20 cellular contexts compared by ENCODE assay signal in genomic region chr6:31892821-31893220, GRCh38. TPM values are rescaled to one million over a fixed set of nuclear protein-coding genes. Genes with fewer than 3 reads are reported as not detected.
DNase-seq lines count a peak whose midpoint lies in the region; ATAC-seq, FAIRE-seq and TF ChIP-seq lines count a peak whose summit lies in the region.
"Had no signal": no experiment of that assay in that cellular context is flagged by ENCODE, and none has a peak within 500 bp of the region (broad histone marks: within the 10 kb centered on the region; RNA-seq: fewer than 3 reads in every experiment).

No MANE protein-coding gene starts in this region.

- H3K4me1 ChIP-seq in BLaER1, result peaks cover 27% of the 10 kb centered on the region
- H3K4me1 ChIP-seq in Loucy (ENCODE audit: insufficient read depth, low read length, poor library complexity, severe bottlenecking), result peaks cover 28% of the 10 kb centered on the region
- peaks cover 8 to 24% of the 10 kb centered on the region in 2 experiments; a peak in 4 of 5 replicates for H3K4me1 ChIP-seq in K562 (replicated peaks in 1 of 2; ENCODE audit: control insufficient read depth in 2 of 2, insufficient read depth in 2 of 2, low read length in 2 of 2)

- TF ChIP-seq POLR2A in K562 (conservative IDR thresholded peaks at IDR 0.05), result no peak

- POLR2A ChIA-PET in K562 (lab: Yijun Ruan, JAX), result no interaction called here
- POLR2A ChIA-PET in activated CD4-positive, alpha-beta memory T cell treated with anti-CD3 and anti-CD28 coated beads, Interleukin-2, amount 10 ng/mL, durations not matched to agents 7 days and 5 days (lab: Charles Lee), result no interaction called here

- peaks cover 30% of the 10 kb centered on the region for H4K20me1 ChIP-seq in BLaER1
- peaks cover 21% of the 10 kb centered on the region for H4K20me1 ChIP-seq in Loucy (ENCODE audit: insufficient read depth, low read length, poor library complexity, severe bottlenecking)
- H4K20me1 ChIP-seq in K562 (replicated peaks; ENCODE audit: control insufficient read depth, insufficient read depth, low read length), result no peaks in the 10 kb centered on the region

- in situ Hi-C loops in K562 (cut with MboI), result no loop called here

- peaks cover 42% of the 10 kb centered on the region for H3K36me3 Mint-ChIP-seq in activated CD4-positive, alpha-beta memory T cell treated with anti-CD3 and anti-CD28 coated beads, Interleukin-2, amount 10 ng/mL, durations not matched to agents 7 days and 5 days (ENCODE audit: low read depth)

- no peaks in the 10 kb centered on the region for H3K9me2 ChIP-seq in Loucy (replicated peaks; ENCODE audit: low read depth, low read length)
- H3K9me2 ChIP-seq: SK-N-SH had no signal

- H3K27me3 Mint-ChIP-seq in activated CD4-positive, alpha-beta memory T cell treated with anti-CD3 and anti-CD28 coated beads, Interleukin-2, amount 10 ng/mL, durations not matched to agents 7 days and 5 days, result no peaks in the 10 kb centered on the region

- H3K27me3 ChIP-seq in BLaER1 (no peaks in the 10 kb centered on the region), Loucy (ENCODE audit: insufficient read depth, low read length, poor library complexity, severe bottlenecking) (peaks cover 4% of the 10 kb centered on the region), K562 (ENCODE audit: control insufficient read depth in 2 of 2, insufficient read depth in 2 of 2, low read length in 2 of 2) (no peaks in the 10 kb centered on the region)

- TF ChIP-seq CTCF in Loucy (conservative IDR thresholded peaks at IDR 0.05; ENCODE audit: low read length), result no peak
- TF ChIP-seq CTCF in K562 (IDR thresholded peaks at IDR 0.05 in 2 of 3, conservative IDR thresholded peaks at IDR 0.05 in 1 of 3; ENCODE audit: insufficient read depth in 2 of 3, low read depth in 1 of 3, low read length in 3 of 3), result no peak

- 91% methylated on average over 6 of the region's 6 CpGs for WGBS in K562 (ENCODE audit: insufficient coverage, low coverage, missing lambda C conversion rate)

- no peak overlapping the region for H3K4me3 ChIP-seq in BLaER1
- H3K4me3 ChIP-seq in Loucy (ENCODE audit: low read length, poor library complexity, severe bottlenecking), result no peak overlapping the region
- no peak overlapping the region for H3K4me3 ChIP-seq in K562

- H3K9me3 ChIP-seq in BLaER1 (no peaks in the 10 kb centered on the region), Loucy (ENCODE audit: insufficient read depth, low read depth, low read length) (no peaks in the 10 kb centered on the region), K562 (replicated peaks; ENCODE audit: control insufficient read depth, insufficient read depth, low read depth, low read length) (no peaks in the 10 kb centered on the region)
- H3K9me3 ChIP-seq: SK-N-SH had no signal

- H3K36me3 ChIP-seq in BLaER1 (peaks cover 84% of the 10 kb centered on the region), Loucy (ENCODE audit: insufficient read depth, low read length) (peaks cover 49% of the 10 kb centered on the region; the same call in 1 of the 2 replicates), K562 (ENCODE audit: control insufficient read depth, insufficient read depth, low read length) (peaks cover 75% of the 10 kb centered on the region)

- no peak for FAIRE-seq in K562 (lab: Jason Lieb, UNC)
- FAIRE-seq: H54 had no signal

- TF ChIP-seq RAD21 in K562 (CRISPR knock-in tag; conservative IDR thresholded peaks at IDR 0.05 in 1 of 2, IDR thresholded peaks at IDR 0.05 in 1 of 2), result no peak

- H3K9me1 ChIP-seq in K562 (ENCODE audit: control insufficient read depth, insufficient read depth, low read length), result no peaks in the 10 kb centered on the region

- H3K27ac Mint-ChIP-seq in activated CD4-positive, alpha-beta memory T cell treated with anti-CD3 and anti-CD28 coated beads, Interleukin-2, amount 10 ng/mL, durations not matched to agents 7 days and 5 days, result no peak overlapping the region

- no peak overlapping the region for H3K4me3 Mint-ChIP-seq in activated CD4-positive, alpha-beta memory T cell treated with anti-CD3 and anti-CD28 coated beads, Interleukin-2, amount 10 ng/mL, durations not matched to agents 7 days and 5 days
- H3K4me3 Mint-ChIP-seq: CD14-positive monocyte had no signal

- no TSS peak for BruUV-seq in K562 (replicated peaks; lab: Mats Ljungman, UMichigan)

- peaks cover 30% of the 10 kb centered on the region for H3K79me2 ChIP-seq in Loucy (ENCODE audit: insufficient read depth, low read length)
- H3K79me2 ChIP-seq in K562 (ENCODE audit: control insufficient read depth, insufficient read depth, low read length), result peaks cover 17% of the 10 kb centered on the region

- TF ChIP-seq EP300 in K562 (IDR thresholded peaks at IDR 0.05; ENCODE audit: low read length), result no peak

- H3K4me1 Mint-ChIP-seq in activated CD4-positive, alpha-beta memory T cell treated with anti-CD3 and anti-CD28 coated beads, Interleukin-2, amount 10 ng/mL, durations not matched to agents 7 days and 5 days, result peaks cover 28% of the 10 kb centered on the region

- no peaks in the 10 kb centered on the region for H3K9me3 Mint-ChIP-seq in activated CD4-positive, alpha-beta memory T cell treated with anti-CD3 and anti-CD28 coated beads, Interleukin-2, amount 10 ng/mL, durations not matched to agents 7 days and 5 days
- H3K9me3 Mint-ChIP-seq: CD14-positive monocyte had no signal

- CTCF ChIA-PET in K562 (lab: Yijun Ruan, JAX; ENCODE audit: low intra/inter-chr PET ratio), result no interaction called here
- CTCF ChIA-PET in activated CD4-positive, alpha-beta memory T cell treated with anti-CD3 and anti-CD28 coated beads, Interleukin-2, amount 10 ng/mL, durations not matched to agents 7 days and 5 days (lab: Charles Lee), result interaction anchor here (1.0 kb wide), 1 partner anchor 155 kb away, joined by 3 read pairs; no protein-coding TSS in a partner anchor

- H3F3A ChIP-seq in Loucy (ENCODE audit: low read depth), result no peaks in the 10 kb centered on the region

- peak overlapping the region; percentile 3; the same call in 1 of the 2 replicates for H3K27ac ChIP-seq in BLaER1
- no peak overlapping the region for H3K27ac ChIP-seq in K562 (ENCODE audit: extremely low read depth, low read depth, low read length)

- DNase-seq in K562 (ENCODE audit: extremely low read depth in 1 of 4, low spot score in 3 of 4) (no peak), renal cortical epithelial cell (ENCODE audit: low read depth) (peak; percentile 42), UCSD-AML1 (lab: John Stamatoyannopoulos, UW; ENCODE audit: unreplicated experiment) (no peak)
- DNase-seq in activated CD4-positive, alpha-beta memory T cell treated with anti-CD3 and anti-CD28 coated beads, Interleukin-2, amount 10 ng/mL, durations not matched to agents 7 days and 5 days, result no peak
- DNase-seq: DMS79 treated with DMSO at 0.1 percent for 48 hours, NCI-H1694 treated with DMSO at 0.1 percent for 48 hours, NCI-H2227 treated with DMSO at 0.1 percent for 48 hours, NCI-H524, NCI-H82, OCI-M1, SHP77 treated with DMSO at 0.1 percent for 48 hours, SK-N-SH had no signal

- H2AFZ ChIP-seq in Loucy (ENCODE audit: low read length), result no peak overlapping the region
- no peak overlapping the region for H2AFZ ChIP-seq in K562 (ENCODE audit: low read depth, low read length)

- intact Hi-C loops in K562 (cut with micrococcal nuclease), result no loop called here

- ATAC-seq in K562 (no peak), GM18861 (IDR thresholded peaks at IDR 0.05; ENCODE audit: unreplicated experiment) (no peak)

- peak overlapping the region; percentile 41 for H3K4me2 ChIP-seq in BLaER1
- peak overlapping the region; percentile 54 for H3K4me2 ChIP-seq in Loucy (ENCODE audit: low read depth, low read length, poor library complexity, severe bottlenecking)
- H3K4me2 ChIP-seq in K562 (ENCODE audit: insufficient read depth, low read length), result no peak overlapping the region
- H3K4me2 ChIP-seq: SK-N-SH had no signal

- H3K9ac ChIP-seq in BLaER1, result peak overlapping the region; percentile 25; the same call in 1 of the 2 replicates
- peak overlapping the region; percentile 40 for H3K9ac ChIP-seq in Loucy (ENCODE audit: low read depth, low read length, poor library complexity, severe bottlenecking)
- 0 out of 4 replicates have a peak overlapping the region, but pooled peaks of 1 of the 2 experiments have one; percentile 57 for H3K9ac ChIP-seq in K562 (ENCODE audit: insufficient read depth in 1 of 2, low read depth in 2 of 2, low read length in 2 of 2)
- H3K9ac ChIP-seq: SK-N-SH had no signal

RNA-seq across cellular contexts. Expression of gene EHMT2, which starts 4.7 kb away (rescaled TPM):
- 69.0 and 119 TPM in 2 replicates for total RNA-seq in K562 (2011; cell fraction: chromatin; rRNA removed; ENCODE audit: low replicate concordance)
- total RNA-seq in K562 (2011; cell fraction: nucleolus; rRNA removed), result 74.9 and 75.4 TPM in 2 replicates
- 62.5 and 71.7 TPM in 2 replicates for total RNA-seq in K562 (2011; cell fraction: nucleoplasm; rRNA removed)
- total RNA-seq in K562 (2014; rRNA removed), result 42.0 and 61.8 TPM in 2 replicates
- total RNA-seq in K562 (2014; rRNA removed; fragmentation: Illumina TruSeq; extraction: Trizol), result 16.5 and 24.5 TPM in 2 replicates
- 38.5 and 42.9 TPM in 2 replicates for total RNA-seq in K562 (2015; rRNA removed; fragmentation: Illumina TruSeq; extraction: Trizol)
- total RNA-seq in K562 (2021), result 61.7 and 63.8 TPM in 2 replicates
- polyA plus RNA-seq in K562 (2011; rRNA removed), result 29.1 and 49.4 TPM in 2 replicates
- polyA plus RNA-seq in K562 (2011; cell fraction: cytosol; rRNA removed), result 39.1 and 46.6 TPM in 2 replicates
- 121 and 148 TPM in 2 replicates for polyA plus RNA-seq in K562 (2011; cell fraction: nucleus; rRNA removed)
- 70.5 and 80.9 TPM in 2 replicates for polyA plus RNA-seq in K562 (2012)
- 56.5 and 61.4 TPM in 2 replicates for polyA plus RNA-seq in K562 (2014; fragmentation: Illumina TruSeq; extraction: Trizol)
- 1 to 10 TPM; 2.1 to 4.1 TPM for polyA plus RNA-seq in K562 (2014; fragmentation: Nextera tagmentation; extraction: Ambion mirVana)
- polyA plus RNA-seq in K562 (2014; rRNA removed), result 41.2 and 44.9 TPM in 2 replicates
- 31.6 and 42.3 TPM in 2 replicates for polyA minus RNA-seq in K562 (2011; rRNA and poly(A)+ RNA removed)
- polyA minus RNA-seq in K562 (2011; cell fraction: cytosol; rRNA and poly(A)+ RNA removed), result 38.8 and 54.2 TPM in 2 replicates
- 16.0 and 25.3 TPM in 2 replicates for polyA minus RNA-seq in K562 (2011; cell fraction: nucleus; rRNA and poly(A)+ RNA removed)
- total RNA-seq in renal cortical epithelial cell, result 37.7 and 72.3 TPM in 2 replicates
- total RNA-seq in activated CD4-positive, alpha-beta memory T cell treated with anti-CD3 and anti-CD28 coated beads, Interleukin-2, amount 10 ng/mL, durations not matched to agents 7 days and 5 days, result 10 to 100 TPM; 57.0 to 58.4 TPM

RNA-seq across cellular contexts. Expression of gene ZBTB12, which starts 9.1 kb away (rescaled TPM):
- total RNA-seq in K562 (2011; cell fraction: chromatin; rRNA removed; ENCODE audit: low replicate concordance), result 2.2 and 5.9 TPM in 2 replicates
- 6.8 and 7.0 TPM in 2 replicates for total RNA-seq in K562 (2011; cell fraction: nucleolus; rRNA removed)
- total RNA-seq in K562 (2011; cell fraction: nucleoplasm; rRNA removed), result 2.7 and 2.9 TPM in 2 replicates
- total RNA-seq in K562 (2014; rRNA removed) (4.6 and 9.6 TPM in 2 replicates), K562 (2014; rRNA removed; fragmentation: Illumina TruSeq; extraction: Trizol) (1.4 and 1.9 TPM in 2 replicates), K562 (2015; rRNA removed; fragmentation: Illumina TruSeq; extraction: Trizol) (6.3 and 7.0 TPM in 2 replicates), K562 (2021) (9.9 and 12.4 TPM in 2 replicates), renal cortical epithelial cell (0.69 and 5.9 TPM in 2 replicates)
- polyA plus RNA-seq in K562 (2011; rRNA removed) (2.6 and 4.1 TPM in 2 replicates), K562 (2014; fragmentation: Illumina TruSeq; extraction: Trizol) (7.0 and 12.4 TPM in 2 replicates), K562 (2014; fragmentation: Nextera tagmentation; extraction: Ambion mirVana) (under 1 TPM in 1 of 2 experiments, not detected in 1; 0.03 TPM), K562 (2014; rRNA removed) (9.1 and 10.4 TPM in 2 replicates)
- 4.1 and 8.1 TPM in 2 replicates for polyA plus RNA-seq in K562 (2011; cell fraction: cytosol; rRNA removed)
- 3.8 and 4.9 TPM in 2 replicates for polyA plus RNA-seq in K562 (2011; cell fraction: nucleus; rRNA removed)
- 15.0 and 15.4 TPM in 2 replicates for polyA plus RNA-seq in K562 (2012)
- polyA minus RNA-seq in K562 (2011; rRNA and poly(A)+ RNA removed), result 2.7 and 3.1 TPM in 2 replicates
- polyA minus RNA-seq in K562 (2011; cell fraction: cytosol; rRNA and poly(A)+ RNA removed), result 6.1 and 6.5 TPM in 2 replicates
- 5.0 and 8.6 TPM in 2 replicates for polyA minus RNA-seq in K562 (2011; cell fraction: nucleus; rRNA and poly(A)+ RNA removed)
- total RNA-seq in activated CD4-positive, alpha-beta memory T cell treated with anti-CD3 and anti-CD28 coated beads, Interleukin-2, amount 10 ng/mL, durations not matched to agents 7 days and 5 days, result 1 to 10 TPM in 1 of 2 experiments, under 1 TPM in 1; 0.98 to 1.1 TPM
- polyA plus RNA-seq: CD14-positive monocyte had no signal

RNA-seq across cellular contexts. Expression of gene SLC44A4, which starts 14.0 kb away (rescaled TPM):
- total RNA-seq in K562 (2011; cell fraction: chromatin; rRNA removed; ENCODE audit: low replicate concordance), result 13.6 and 22.5 TPM in 2 replicates
- 16.0 and 16.6 TPM in 2 replicates for total RNA-seq in K562 (2011; cell fraction: nucleolus; rRNA removed)
- total RNA-seq in K562 (2011; cell fraction: nucleoplasm; rRNA removed), result 10.0 and 15.2 TPM in 2 replicates
- total RNA-seq in K562 (2014; rRNA removed) (7.9 and 9.8 TPM in 2 replicates), K562 (2014; rRNA removed; fragmentation: Illumina TruSeq; extraction: Trizol) (7.3 and 10.3 TPM in 2 replicates), K562 (2015; rRNA removed; fragmentation: Illumina TruSeq; extraction: Trizol) (9.2 and 11.2 TPM in 2 replicates), K562 (2021) (13.6 and 18.6 TPM in 2 replicates), renal cortical epithelial cell (1.1 and 26.6 TPM in 2 replicates)
- polyA plus RNA-seq in K562 (2011; rRNA removed) (11.2 and 13.0 TPM in 2 replicates), K562 (2014; fragmentation: Illumina TruSeq; extraction: Trizol) (12.1 and 13.0 TPM in 2 replicates), K562 (2014; fragmentation: Nextera tagmentation; extraction: Ambion mirVana) (10 to 100 TPM in 1 of 2 experiments, 1 to 10 TPM in 1; 9.0 to 12.8 TPM), K562 (2014; rRNA removed) (13.6 TPM in 2 replicates)
- polyA plus RNA-seq in K562 (2011; cell fraction: cytosol; rRNA removed), result 9.9 and 10.0 TPM in 2 replicates
- 15.2 and 17.2 TPM in 2 replicates for polyA plus RNA-seq in K562 (2011; cell fraction: nucleus; rRNA removed)
- polyA plus RNA-seq in K562 (2012), result 10.3 and 17.3 TPM in 2 replicates
- 2.9 and 3.4 TPM in 2 replicates for polyA minus RNA-seq in K562 (2011; rRNA and poly(A)+ RNA removed)
- 1.4 and 4.3 TPM in 2 replicates for polyA minus RNA-seq in K562 (2011; cell fraction: cytosol; rRNA and poly(A)+ RNA removed)
- polyA minus RNA-seq in K562 (2011; cell fraction: nucleus; rRNA and poly(A)+ RNA removed), result 4.2 and 5.8 TPM in 2 replicates
- total RNA-seq in activated CD4-positive, alpha-beta memory T cell treated with anti-CD3 and anti-CD28 coated beads, Interleukin-2, amount 10 ng/mL, durations not matched to agents 7 days and 5 days, result under 1 TPM in 1 of 2 experiments, not detected in 1; 0.38 TPM
- total RNA-seq: A673, LHCN-M2, RPMI7951 had no signal

RNA-seq across cellular contexts. Expression of gene NEU1, which starts 30.2 kb away (rescaled TPM):
- total RNA-seq in K562 (2011; cell fraction: chromatin; rRNA removed; ENCODE audit: low replicate concordance), result 67.7 and 179 TPM in 2 replicates
- 199 and 231 TPM in 2 replicates for total RNA-seq in K562 (2011; cell fraction: nucleolus; rRNA removed)
- 148 and 162 TPM in 2 replicates for total RNA-seq in K562 (2011; cell fraction: nucleoplasm; rRNA removed)
- total RNA-seq in K562 (2014; rRNA removed) (50.3 and 54.0 TPM in 2 replicates), K562 (2014; rRNA removed; fragmentation: Illumina TruSeq; extraction: Trizol) (30.9 and 33.6 TPM in 2 replicates), K562 (2015; rRNA removed; fragmentation: Illumina TruSeq; extraction: Trizol) (63.9 and 64.3 TPM in 2 replicates), K562 (2021) (44.8 and 51.0 TPM in 2 replicates), renal cortical epithelial cell (104 and 112 TPM in 2 replicates)
- polyA plus RNA-seq in K562 (2011; rRNA removed) (67.8 and 79.4 TPM in 2 replicates), K562 (2014; fragmentation: Illumina TruSeq; extraction: Trizol) (53.4 and 60.3 TPM in 2 replicates), K562 (2014; fragmentation: Nextera tagmentation; extraction: Ambion mirVana) (10 to 100 TPM; 14.8 to 20.6 TPM), K562 (2014; rRNA removed) (51.5 and 51.9 TPM in 2 replicates)
- polyA plus RNA-seq in K562 (2011; cell fraction: cytosol; rRNA removed), result 96.7 and 120 TPM in 2 replicates
- 72.0 and 94.4 TPM in 2 replicates for polyA plus RNA-seq in K562 (2011; cell fraction: nucleus; rRNA removed)
- polyA plus RNA-seq in K562 (2012), result 72.5 and 193 TPM in 2 replicates
- 39.7 and 44.9 TPM in 2 replicates for polyA minus RNA-seq in K562 (2011; rRNA and poly(A)+ RNA removed)
- 32.9 and 34.4 TPM in 2 replicates for polyA minus RNA-seq in K562 (2011; cell fraction: cytosol; rRNA and poly(A)+ RNA removed)
- polyA minus RNA-seq in K562 (2011; cell fraction: nucleus; rRNA and poly(A)+ RNA removed), result 21.7 and 26.9 TPM in 2 replicates
- total RNA-seq in activated CD4-positive, alpha-beta memory T cell treated with anti-CD3 and anti-CD28 coated beads, Interleukin-2, amount 10 ng/mL, durations not matched to agents 7 days and 5 days, result 10 to 100 TPM; 29.2 to 29.6 TPM

RNA-seq across cellular contexts. Expression of gene C2, which starts 34.7 kb away (rescaled TPM):
- 0.81 and 1.5 TPM in 2 replicates for total RNA-seq in K562 (2011; cell fraction: chromatin; rRNA removed; ENCODE audit: low replicate concordance)
- total RNA-seq in K562 (2011; cell fraction: nucleolus; rRNA removed), result 0.66 and 1.5 TPM in 2 replicates
- total RNA-seq in K562 (2011; cell fraction: nucleoplasm; rRNA removed), result 0.66 and 0.84 TPM in 2 replicates
- 0.05 and 0.20 TPM in 2 replicates for total RNA-seq in K562 (2014; rRNA removed)
- 0.40 TPM in 1 of 2 replicates, not detected in the other for total RNA-seq in K562 (2014; rRNA removed; fragmentation: Illumina TruSeq; extraction: Trizol)
- total RNA-seq in K562 (2015; rRNA removed; fragmentation: Illumina TruSeq; extraction: Trizol), result 0.58 and 0.72 TPM in 2 replicates
- 1.1 and 1.2 TPM in 2 replicates for total RNA-seq in K562 (2021)
- polyA plus RNA-seq in K562 (2011; rRNA removed), result 0.38 and 0.47 TPM in 2 replicates
- polyA plus RNA-seq in K562 (2011; cell fraction: cytosol; rRNA removed), result 0.34 and 0.53 TPM in 2 replicates
- 0.46 and 0.76 TPM in 2 replicates for polyA plus RNA-seq in K562 (2011; cell fraction: nucleus; rRNA removed)
- polyA plus RNA-seq in K562 (2012), result 0.44 and 4.6 TPM in 2 replicates
- 0.36 and 0.40 TPM in 2 replicates for polyA plus RNA-seq in K562 (2014; fragmentation: Illumina TruSeq; extraction: Trizol)
- under 1 TPM in 1 of 2 experiments, not detected in 1; 0.27 TPM for polyA plus RNA-seq in K562 (2014; fragmentation: Nextera tagmentation; extraction: Ambion mirVana)
- 0.11 and 0.28 TPM in 2 replicates for polyA plus RNA-seq in K562 (2014; rRNA removed)
- polyA minus RNA-seq in K562 (2011; rRNA and poly(A)+ RNA removed), result 0.14 and 0.15 TPM in 2 replicates
- polyA minus RNA-seq in K562 (2011; cell fraction: cytosol; rRNA and poly(A)+ RNA removed), result 1.2 TPM in 1 of 2 replicates, not detected in the other
- polyA minus RNA-seq in K562 (2011; cell fraction: nucleus; rRNA and poly(A)+ RNA removed), result 0.13 and 0.44 TPM in 2 replicates
- 1.7 TPM in 1 of 2 replicates, not detected in the other for total RNA-seq in renal cortical epithelial cell
- 1 to 10 TPM in 1 of 2 experiments, under 1 TPM in 1; 0.45 to 1.0 TPM for total RNA-seq in activated CD4-positive, alpha-beta memory T cell treated with anti-CD3 and anti-CD28 coated beads, Interleukin-2, amount 10 ng/mL, durations not matched to agents 7 days and 5 days
- total RNA-seq: RPMI7951 had no signal
